ENCODE assay signal across 16 cellular contexts in genomic region chr4:26204249-26204825, GRCh38.
DNase-seq lines count a peak whose midpoint lies in the region; ATAC-seq and TF ChIP-seq lines count a peak whose summit lies in the region.
"Had no signal": no experiment of that assay in that cellular context is flagged by ENCODE, and none has a peak within 500 bp of the region (broad histone marks: within the 10 kb centered on the region; RNA-seq: fewer than 3 reads in every experiment).

No MANE protein-coding gene starts in this region.

- H3K27me3 Mint-ChIP-seq in activated CD4-positive, alpha-beta T cell treated with anti-CD3 and anti-CD28 coated beads, Interleukin-2, amount 10 ng/mL, durations not matched to agents 7 days and 5 days = peaks cover 17% of the 10 kb centered on the region
- H3K27me3 Mint-ChIP-seq in naive thymus-derived CD4-positive, alpha-beta T cell = no peaks in the 10 kb centered on the region

- POLR2A ChIA-PET in activated CD4-positive, alpha-beta T cell treated with anti-CD3 and anti-CD28 coated beads, Interleukin-2, amount 10 ng/mL, durations not matched to agents 7 days and 5 days (lab: Charles Lee) = no interaction called here
- POLR2A ChIA-PET in naive thymus-derived CD4-positive, alpha-beta T cell (lab: Charles Lee) = interaction anchor here (1.6 kb wide), 1 partner anchor 9 kb away, joined by 3 read pairs; no protein-coding TSS in a partner anchor
- POLR2A ChIA-PET in PC-3 (lab: Charles Lee; ENCODE audit: unreplicated experiment) = no interaction called here

- H3K4me3 Mint-ChIP-seq in activated CD4-positive, alpha-beta T cell treated with anti-CD3 and anti-CD28 coated beads, Interleukin-2, amount 10 ng/mL, durations not matched to agents 7 days and 5 days = no peak overlapping the region
- H3K4me3 Mint-ChIP-seq in naive thymus-derived CD4-positive, alpha-beta T cell = peak overlapping the region in 9 of 10 donors; percentile 10 to 65 (median 56)
- H3K4me3 Mint-ChIP-seq: endodermal cell had no signal

- no peak overlapping the region for H3K27ac ChIP-seq in naive thymus-derived CD4-positive, alpha-beta T cell (ENCODE audit: low read depth, low read length)
- no peak overlapping the region for H3K27ac ChIP-seq in foreskin keratinocyte
- H3K27ac ChIP-seq in PC-3 (ENCODE audit: low read length) = no peak overlapping the region
- H3K27ac ChIP-seq: 22Rv1, breast epithelium, ovary had no signal

- H3K4me1 ChIP-seq in naive thymus-derived CD4-positive, alpha-beta T cell (ENCODE audit: control insufficient read depth in 2 of 2, insufficient read depth in 2 of 2, low read length in 2 of 2) = peaks cover 17 to 18% of the 10 kb centered on the region in 2 donors
- no peaks in the 10 kb centered on the region for H3K4me1 ChIP-seq in foreskin keratinocyte
- peaks cover 12% of the 10 kb centered on the region for H3K4me1 ChIP-seq in PC-3 (ENCODE audit: insufficient read depth, low read length)

- H3K9me2 ChIP-seq in PC-3 (replicated peaks; ENCODE audit: low read length) = no peaks in the 10 kb centered on the region

- peak overlapping the region; percentile 88 for H3K27ac Mint-ChIP-seq in activated CD4-positive, alpha-beta T cell treated with anti-CD3 and anti-CD28 coated beads, Interleukin-2, amount 10 ng/mL, durations not matched to agents 7 days and 5 days
- peak overlapping the region; percentile 18 to 92 (median 67) for H3K27ac Mint-ChIP-seq in naive thymus-derived CD4-positive, alpha-beta T cell
- H3K27ac Mint-ChIP-seq: endodermal cell had no signal

- no peak overlapping the region for H3K4me3 ChIP-seq in naive thymus-derived CD4-positive, alpha-beta T cell (ENCODE audit: low read length)
- H3K4me3 ChIP-seq in PC-3 (ENCODE audit: low read length) = no peak overlapping the region
- H3K4me3 ChIP-seq: breast epithelium, ovary, thoracic aorta had no signal

- CTCF ChIA-PET in activated CD4-positive, alpha-beta T cell treated with anti-CD3 and anti-CD28 coated beads, Interleukin-2, amount 10 ng/mL, durations not matched to agents 7 days and 5 days (lab: Charles Lee) = interaction anchor here (0.6 to 1.4 kb wide), 4 partner anchors 9 to 122 kb away, joined by 3 to 8 read pairs (median 4); no protein-coding TSS in a partner anchor
- CTCF ChIA-PET in naive thymus-derived CD4-positive, alpha-beta T cell (lab: Charles Lee) = no interaction called here
- CTCF ChIA-PET in PC-3 (lab: Charles Lee) = no interaction called here

- BruUV-seq in PC-3 (replicated peaks; lab: Mats Ljungman, UMichigan) = no TSS peak

- H3K4me1 Mint-ChIP-seq in activated CD4-positive, alpha-beta T cell treated with anti-CD3 and anti-CD28 coated beads, Interleukin-2, amount 10 ng/mL, durations not matched to agents 7 days and 5 days = peaks cover 38% of the 10 kb centered on the region
- peaks cover 22 to 46% (median 24%) of the 10 kb centered on the region in 7 donors for H3K4me1 Mint-ChIP-seq in naive thymus-derived CD4-positive, alpha-beta T cell

- DNase-seq in activated CD4-positive, CD25-positive, alpha-beta regulatory T cell treated with anti-CD3 and anti-CD28 coated beads, Interleukin-2, amount 50 U/mL, for 72 hours = no peak
- peak; percentile 44 for DNase-seq in activated CD4-positive, alpha-beta T cell treated with anti-CD3 and anti-CD28 coated beads, Interleukin-2, amount 10 ng/mL, durations not matched to agents 7 days and 5 days
- peak in 5 of 9 donors; percentile 10 to 40 (median 30) for DNase-seq in naive thymus-derived CD4-positive, alpha-beta T cell
- no peak for DNase-seq in foreskin keratinocyte
- DNase-seq in PC-3 = no peak
- DNase-seq: NCI-H1436, T1000 had no signal

- H4K20me1 ChIP-seq in PC-3 (ENCODE audit: low read length) = no peaks in the 10 kb centered on the region

- H3K27me3 ChIP-seq in naive thymus-derived CD4-positive, alpha-beta T cell (ENCODE audit: control insufficient read depth in 2 of 2, insufficient read depth in 2 of 2, low read length in 2 of 2) = no peaks in the 10 kb centered on the region
- peaks cover 98% of the 10 kb centered on the region for H3K27me3 ChIP-seq in foreskin keratinocyte
- H3K27me3 ChIP-seq in PC-3 (ENCODE audit: low read length) = no peaks in the 10 kb centered on the region
- H3K27me3 ChIP-seq: breast epithelium, ovary had no signal

- intact Hi-C loops in naive thymus-derived CD4-positive, alpha-beta T cell (cut with micrococcal nuclease) = no loop called here
- intact Hi-C loops in PC-3 (cut with micrococcal nuclease) = no loop called here

- peaks cover 24% of the 10 kb centered on the region for H3K36me3 Mint-ChIP-seq in activated CD4-positive, alpha-beta T cell treated with anti-CD3 and anti-CD28 coated beads, Interleukin-2, amount 10 ng/mL, durations not matched to agents 7 days and 5 days (ENCODE audit: low read depth)
- peaks cover 0 to 32% (median 0%) of the 10 kb centered on the region in 5 donors for H3K36me3 Mint-ChIP-seq in naive thymus-derived CD4-positive, alpha-beta T cell

- H3K79me2 ChIP-seq in PC-3 (ENCODE audit: low read length) = no peaks in the 10 kb centered on the region

- H3K4me2 ChIP-seq in PC-3 (ENCODE audit: low read length) = no peak overlapping the region

- H2AFZ ChIP-seq in PC-3 (ENCODE audit: low read length) = no peak overlapping the region

- H3K9me3 Mint-ChIP-seq in activated CD4-positive, alpha-beta T cell treated with anti-CD3 and anti-CD28 coated beads, Interleukin-2, amount 10 ng/mL, durations not matched to agents 7 days and 5 days = peaks cover 17% of the 10 kb centered on the region
- peaks cover 0 to 23% (median 0%) of the 10 kb centered on the region in 11 donors for H3K9me3 Mint-ChIP-seq in naive thymus-derived CD4-positive, alpha-beta T cell
- H3K9me3 Mint-ChIP-seq: endodermal cell had no signal

- no peak for TF ChIP-seq CTCF in foreskin keratinocyte (conservative IDR thresholded peaks at IDR 0.05)
- TF ChIP-seq CTCF in PC-3 (conservative IDR thresholded peaks at IDR 0.05; ENCODE audit: low read depth, low read length) = no peak

- no peak overlapping the region for H3K9ac ChIP-seq in PC-3 (ENCODE audit: low read length)

- ATAC-seq in activated CD4-positive, CD25-positive, alpha-beta regulatory T cell treated with anti-CD3 and anti-CD28 coated beads, Interleukin-2, amount 50 U/mL, for 24 hours = peak; percentile 25 to 38
- ATAC-seq in GM21529 (IDR thresholded peaks at IDR 0.05; ENCODE audit: unreplicated experiment) (peak; percentile 59), foreskin keratinocyte (no peak), PC-3 (no peak), GM18498 (IDR thresholded peaks at IDR 0.05; ENCODE audit: unreplicated experiment) (no peak)
- ATAC-seq in naive thymus-derived CD4-positive, alpha-beta T cell = peak; percentile 74
- ATAC-seq: HepG2 had no signal

- no peaks in the 10 kb centered on the region for H3K36me3 ChIP-seq in naive thymus-derived CD4-positive, alpha-beta T cell (ENCODE audit: control insufficient read depth in 2 of 3, insufficient read depth in 3 of 3, low read length in 3 of 3)
- no peaks in the 10 kb centered on the region for H3K36me3 ChIP-seq in PC-3 (ENCODE audit: low read depth, low read length)
- H3K36me3 ChIP-seq: breast epithelium, ovary, thoracic aorta had no signal

- H3F3A ChIP-seq in PC-3 (ENCODE audit: low read length, unreplicated experiment) = no peaks in the 10 kb centered on the region

- H3K9me3 ChIP-seq in naive thymus-derived CD4-positive, alpha-beta T cell (ENCODE audit: control insufficient read depth in 2 of 3, low read length in 3 of 3) = no peaks in the 10 kb centered on the region
- H3K9me3 ChIP-seq in PC-3 (ENCODE audit: low read length) = no peaks in the 10 kb centered on the region
- H3K9me3 ChIP-seq: breast epithelium, ovary, thoracic aorta had no signal

Comparison
In these comparisons a context has a peak if more than half of its experiments do, and no peak if none do; other contexts are left out.
1. ATAC-seq: peak in activated CD4-positive, CD25-positive, alpha-beta regulatory T cell treated with anti-CD3 and anti-CD28 coated beads, Interleukin-2, amount 50 U/mL, for 24 hours (2 of 2), GM21529 (single experiment) and naive thymus-derived CD4-positive, alpha-beta T cell (single experiment); none in foreskin keratinocyte (single experiment), PC-3 (single experiment) and GM18498 (single experiment).
2. DNase-seq: peak in activated CD4-positive, alpha-beta T cell treated with anti-CD3 and anti-CD28 coated beads, Interleukin-2, amount 10 ng/mL, durations not matched to agents 7 days and 5 days (single experiment) and naive thymus-derived CD4-positive, alpha-beta T cell (5 of 9); none in activated CD4-positive, CD25-positive, alpha-beta regulatory T cell treated with anti-CD3 and anti-CD28 coated beads, Interleukin-2, amount 50 U/mL, for 72 hours (single experiment), foreskin keratinocyte (0 of 2) and PC-3 (single experiment).